In the genomic region with DNA sequence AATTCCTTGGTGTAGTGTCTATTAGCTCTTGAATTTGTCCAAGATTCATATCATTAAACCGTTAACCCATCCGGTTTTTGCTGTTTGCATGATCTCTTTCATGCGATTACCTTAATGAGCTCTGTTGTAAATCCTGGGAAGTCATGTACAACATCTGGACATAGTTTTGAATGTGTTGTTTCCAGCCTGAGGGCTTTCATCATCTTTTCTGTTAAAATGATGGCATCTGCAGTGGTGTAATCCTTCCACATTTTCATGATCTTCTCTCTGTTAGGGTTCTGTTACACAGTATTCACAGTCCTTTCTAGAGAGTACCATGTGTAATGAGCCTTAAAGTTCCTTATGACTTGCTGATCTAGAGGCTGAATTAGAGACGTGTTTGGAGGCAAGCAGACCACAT, we compare ENCODE assay signal across 15 cellular contexts.
"Had no signal": no experiment of that assay in that cellular context is flagged by ENCODE, and none has a peak within 500 bp of the region (broad histone marks: within the 10 kb centered on the region; RNA-seq: fewer than 3 reads in every experiment).

No MANE protein-coding gene starts in this region.

- H3K27me3 ChIP-seq: foreskin keratinocyte, sigmoid colon, stomach, transverse colon had no signal

- H3K27ac ChIP-seq: foreskin keratinocyte, sigmoid colon, skin epidermis, stomach, thoracic aorta, transverse colon had no signal

- ATAC-seq: esophagus mucosa; foreskin keratinocyte; naive thymus-derived CD4-positive, alpha-beta T cell had no signal

- DNase-seq: effector memory CD4-positive, alpha-beta T cell; foreskin keratinocyte; head of caudate nucleus; hippocampal formation; kidney glomerular epithelial cell; naive thymus-derived CD4-positive, alpha-beta T cell; posterior cingulate gyrus; sigmoid colon; stimulated activated naive CD4-positive, alpha-beta T cell; stomach; substantia nigra; transverse colon had no signal

- H3K27me3 Mint-ChIP-seq: naive thymus-derived CD4-positive, alpha-beta T cell had no signal

- H3K9me3 Mint-ChIP-seq: naive thymus-derived CD4-positive, alpha-beta T cell had no signal

- H3K4me3 ChIP-seq: sigmoid colon, skin epidermis, stomach, thoracic aorta, transverse colon had no signal

- H3K36me3 ChIP-seq: thoracic aorta, transverse colon had no signal

- H3K9me3 ChIP-seq: sigmoid colon, stomach, thoracic aorta, transverse colon had no signal

- H3K4me3 Mint-ChIP-seq: naive thymus-derived CD4-positive, alpha-beta T cell had no signal

- H3K4me1 ChIP-seq: foreskin keratinocyte, sigmoid colon, stomach, transverse colon had no signal
